Comparison of ENCODE assay signal across 9 cellular contexts in genomic region chr15:23303654-23304053, GRCh38. TPM values are rescaled to one million over a fixed set of nuclear protein-coding genes. Genes with fewer than 3 reads are reported as not detected.
DNase-seq lines count a peak whose midpoint lies in the region; ATAC-seq, FAIRE-seq and TF ChIP-seq lines count a peak whose summit lies in the region.
"Not testable (repeated sequence)": the region's sequence is repeated elsewhere in the genome, so short reads cannot be mapped to it uniquely, and the experiment has no call there.
"Had no signal": no experiment of that assay in that cellular context is flagged by ENCODE, and none has a peak within 500 bp of the region (broad histone marks: within the 10 kb centered on the region; RNA-seq: fewer than 3 reads in every experiment).

No MANE protein-coding gene starts in this region.

- peak; percentile 53 for ATAC-seq in HG03521 (IDR thresholded peaks at IDR 0.05; ENCODE audit: unreplicated experiment)
- ATAC-seq in psoas muscle: not testable (repeated sequence)

- H3K4me3 Mint-ChIP-seq in T-helper 1 cell treated with Interleukin-12 subunit alpha and Interleukin-12 subunit beta and Interleukin-4 antibody, amounts not matched to agents 30 μg/mL and 1 μg/mL, for 36 hours: peak overlapping the region; percentile 85
- H3K4me3 Mint-ChIP-seq in activated naive CD4-positive, alpha-beta T cell treated with anti-CD3 and anti-CD28 coated beads, Interleukin-2, amount 50 U/mL, for 24 hours: peak overlapping the region; percentile 93

- H3K9me3 ChIP-seq in kidney (ENCODE audit: control insufficient read depth in 1 of 2, low read length in 2 of 2); psoas muscle: not testable (repeated sequence)

- H3K4me1 ChIP-seq in kidney (ENCODE audit: control insufficient read depth in 1 of 2, insufficient read depth in 1 of 2, low read depth in 1 of 2, low read length in 2 of 2); psoas muscle; urinary bladder (ENCODE audit: insufficient read depth): not testable (repeated sequence)

- not testable (repeated sequence) for TF ChIP-seq CTCF in GM06990 (IDR thresholded peaks at IDR 0.05; ENCODE audit: insufficient read depth, low read length, poor library complexity, severe bottlenecking); kidney (IDR thresholded peaks at IDR 0.05; ENCODE audit: borderline replicate concordance, extremely low read depth, insufficient read depth); psoas muscle (IDR thresholded peaks at IDR 0.05)

- H3K27ac ChIP-seq in epithelial cell of prostate (peak overlapping the region; percentile 47), psoas muscle (peak overlapping the region; percentile 58), urinary bladder (ENCODE audit: low read depth) (peak overlapping the region; percentile 45)
- H3K27ac ChIP-seq in kidney (ENCODE audit: low read depth in 2 of 2, low read length in 2 of 2): not testable (repeated sequence)

- H3K9ac ChIP-seq in kidney (ENCODE audit: low read length in 2 of 2): not testable (repeated sequence)

- 0 to 1% (median 0%) methylated on average over 17 to 38 of the region's 55 CpGs for WGBS in psoas muscle, 3 donors
- 4% methylated on average over 44 of the region's 55 CpGs for WGBS in urinary bladder

- H3K36me3 ChIP-seq in GM06990 (ENCODE audit: control insufficient read depth, insufficient read depth, low read length); kidney (ENCODE audit: control insufficient read depth in 1 of 2, insufficient read depth in 2 of 2, low read length in 2 of 2); urinary bladder (ENCODE audit: insufficient read depth): not testable (repeated sequence)
- H3K36me3 ChIP-seq in psoas muscle (ENCODE audit: insufficient read depth in 1 of 2, low read depth in 1 of 2): peaks cover 0 to 19% of the 10 kb centered on the region in 2 donors

- H3K27me3 ChIP-seq in GM06990 (replicated peaks; ENCODE audit: control insufficient read depth, insufficient read depth, low read length); psoas muscle (ENCODE audit: insufficient read depth in 3 of 3, low read length in 2 of 3): not testable (repeated sequence)

- not testable (repeated sequence) for H3K27me3 Mint-ChIP-seq in T-helper 1 cell treated with Interleukin-12 subunit alpha and Interleukin-12 subunit beta and Interleukin-4 antibody, amounts not matched to agents 30 μg/mL and 1 μg/mL, for 36 hours (ENCODE audit: low read depth); activated naive CD4-positive, alpha-beta T cell treated with anti-CD3 and anti-CD28 coated beads, Interleukin-2, amount 50 U/mL, for 24 hours

- peaks cover 12% of the 10 kb centered on the region for H3K36me3 Mint-ChIP-seq in T-helper 1 cell treated with Interleukin-12 subunit alpha and Interleukin-12 subunit beta and Interleukin-4 antibody, amounts not matched to agents 30 μg/mL and 1 μg/mL, for 36 hours (ENCODE audit: low read depth)
- not testable (repeated sequence) for H3K36me3 Mint-ChIP-seq in activated naive CD4-positive, alpha-beta T cell treated with anti-CD3 and anti-CD28 coated beads, Interleukin-2, amount 50 U/mL, for 24 hours

- intact Hi-C loops in kidney (cut with DNase I); psoas muscle (cut with DNase I): not testable (repeated sequence)

- H3K4me1 Mint-ChIP-seq in T-helper 1 cell treated with Interleukin-12 subunit alpha and Interleukin-12 subunit beta and Interleukin-4 antibody, amounts not matched to agents 30 μg/mL and 1 μg/mL, for 36 hours (ENCODE audit: low read depth): peaks cover 26% of the 10 kb centered on the region
- peaks cover 41% of the 10 kb centered on the region for H3K4me1 Mint-ChIP-seq in activated naive CD4-positive, alpha-beta T cell treated with anti-CD3 and anti-CD28 coated beads, Interleukin-2, amount 50 U/mL, for 24 hours

- H3K4me3 ChIP-seq in GM06990 (replicated peaks; ENCODE audit: low read depth, low read length) (peak overlapping the region; percentile 62), kidney (ENCODE audit: low read length in 2 of 2) (peak overlapping the region in 1 of 2 donors; percentile 55), psoas muscle (peak overlapping the region; percentile 66), urinary bladder (ENCODE audit: low read depth, low read length) (peak overlapping the region; percentile 60)

- not testable (repeated sequence) for H3K9me3 Mint-ChIP-seq in T-helper 1 cell treated with Interleukin-12 subunit alpha and Interleukin-12 subunit beta and Interleukin-4 antibody, amounts not matched to agents 30 μg/mL and 1 μg/mL, for 36 hours; activated naive CD4-positive, alpha-beta T cell treated with anti-CD3 and anti-CD28 coated beads, Interleukin-2, amount 50 U/mL, for 24 hours

- FAIRE-seq in kidney (lab: Jason Lieb, UNC): not testable (repeated sequence)

- peak overlapping the region; percentile 84 for H3K27ac Mint-ChIP-seq in T-helper 1 cell treated with Interleukin-12 subunit alpha and Interleukin-12 subunit beta and Interleukin-4 antibody, amounts not matched to agents 30 μg/mL and 1 μg/mL, for 36 hours
- peak overlapping the region; percentile 72 for H3K27ac Mint-ChIP-seq in activated naive CD4-positive, alpha-beta T cell treated with anti-CD3 and anti-CD28 coated beads, Interleukin-2, amount 50 U/mL, for 24 hours

- DNase-seq in GM06990 (ENCODE audit: extremely low read depth, insufficient read length): peak; percentile 47
- DNase-seq in epithelial cell of prostate (ENCODE audit: low read depth, low spot score): not testable (repeated sequence)
- DNase-seq in kidney: peak; percentile 83
- peak; percentile 42 to 79 for DNase-seq in psoas muscle

RNA-seq across cellular contexts. Expression of gene GOLGA6L26, which starts 30.3 kb away (rescaled TPM):
- total RNA-seq in kidney: not detected
- polyA plus RNA-seq in kidney (ENCODE audit: insufficient read depth, low read depth, low replicate concordance): not detected
- total RNA-seq in psoas muscle: not detected
- not detected for polyA plus RNA-seq in psoas muscle
- not detected for total RNA-seq in urinary bladder
- not detected for polyA plus RNA-seq in urinary bladder
- total RNA-seq: pulmonary artery endothelial cell had no signal

RNA-seq across cellular contexts. Expression of gene GOLGA8S, which starts 50.9 kb away (rescaled TPM):
- total RNA-seq in kidney: 0.60 TPM
- polyA plus RNA-seq in kidney (ENCODE audit: insufficient read depth, low read depth, low replicate concordance): 0.13 TPM
- under 1 TPM in 3 of 4 donors, not detected in 1; 0.04 to 0.32 (median 0.07) TPM for total RNA-seq in psoas muscle
- under 1 TPM in 1 of 3 donors, not detected in 2; 0.01 TPM for polyA plus RNA-seq in psoas muscle
- 0.21 TPM for total RNA-seq in urinary bladder
- polyA plus RNA-seq in urinary bladder: 0.03 TPM
